Comparison of ENCODE assay signal across 17 cellular contexts in the genomic region with DNA sequence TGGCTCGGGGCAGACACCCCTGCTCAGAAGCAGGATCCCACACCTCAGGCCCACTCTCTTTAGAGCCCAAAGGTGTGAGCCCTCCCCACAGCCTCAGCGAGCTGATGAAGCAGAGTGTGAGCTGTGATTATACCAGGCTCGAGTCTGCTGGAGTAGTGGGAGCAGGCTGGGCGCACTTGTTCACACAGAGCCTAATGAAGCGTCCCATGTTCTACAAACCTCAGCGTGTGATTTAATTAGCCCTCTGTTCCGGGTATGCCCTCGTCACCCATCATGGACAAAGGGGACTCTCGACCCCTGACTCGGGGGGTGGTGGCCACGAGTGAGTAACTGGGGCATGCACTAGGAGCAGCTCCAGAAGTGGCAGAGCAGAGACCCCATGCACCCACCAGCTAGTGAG.
"Had no signal": no experiment of that assay in that cellular context is flagged by ENCODE, and none has a peak within 500 bp of the region (broad histone marks: within the 10 kb centered on the region; RNA-seq: fewer than 3 reads in every experiment).

No MANE protein-coding gene starts in this region.

- H3K36me3 ChIP-seq: colonic mucosa, esophagus muscularis mucosa, upper lobe of left lung had no signal

- DNase-seq: activated CD4-positive, alpha-beta memory T cell treated with anti-CD3 and anti-CD28 coated beads, Interleukin-2, amount 10 ng/mL, durations not matched to agents 7 days and 5 days; activated CD4-positive, alpha-beta T cell treated with anti-CD3 and anti-CD28 coated beads, Interleukin-2, amount 10 ng/mL, durations not matched to agents 24 days and 14 days; activated effector memory CD4-positive, alpha-beta T cell treated with Interleukin-2 at 50 U/mL for 16 hours; activated naive CD4-positive, alpha-beta T cell treated with anti-CD3 and anti-CD28 coated beads, Interleukin-2, amount 10 ng/mL, durations not matched to agents 7 days and 5 days; activated T-cell treated with anti-CD3 and anti-CD28 coated beads, Interleukin-2, amount 50 U/mL, for 72 hours; amygdala; colonic mucosa; hippocampal formation; left ventricle myocardium superior; occipital lobe; stimulated activated CD4-positive, alpha-beta T cell treated with anti-CD3 and anti-CD28 coated beads, Interleukin-4, amount 100 ng/mL, for 1 hour; stimulated activated naive CD8-positive, alpha-beta T cell treated with anti-CD3 and anti-CD28 coated beads, Interleukin-15, Interleukin-2, amounts not matched to agents 100 U/mL and 50 U/mL, for 24 hours; upper lobe of left lung had no signal

- H3K27me3 ChIP-seq: colonic mucosa, dorsolateral prefrontal cortex, upper lobe of left lung had no signal

- H3K27ac ChIP-seq: colonic mucosa, esophagus muscularis mucosa, upper lobe of left lung had no signal

- H3K9me3 ChIP-seq: colonic mucosa, esophagus muscularis mucosa, upper lobe of left lung had no signal

- H3K4me1 ChIP-seq: colonic mucosa, esophagus muscularis mucosa, upper lobe of left lung had no signal

- H3K4me3 ChIP-seq: colonic mucosa, dorsolateral prefrontal cortex, esophagus muscularis mucosa, upper lobe of left lung had no signal

- FAIRE-seq: bronchial epithelial cell, frontal cortex had no signal
